In the genomic region with DNA sequence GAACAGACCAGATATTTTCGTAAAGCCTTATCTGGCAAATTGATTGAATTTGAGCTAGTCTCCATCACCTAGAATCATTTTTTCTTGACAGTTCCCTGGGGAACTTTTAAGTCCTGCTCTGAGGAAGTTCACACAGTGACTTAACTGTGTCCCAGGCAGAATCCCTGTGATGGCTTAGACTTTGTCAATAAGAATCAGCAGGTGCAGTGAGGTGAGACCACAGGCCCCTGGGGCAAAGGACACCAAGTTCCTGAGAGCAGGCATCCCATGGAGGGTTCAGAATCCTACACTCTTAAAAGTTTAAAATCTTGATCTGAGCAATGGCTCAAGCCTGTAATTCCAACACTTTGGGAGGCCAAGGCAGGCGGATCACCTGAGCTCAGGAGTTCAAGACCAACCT, we compare ENCODE assay signal across 29 cellular contexts.
"Had no signal": no experiment of that assay in that cellular context is flagged by ENCODE, and none has a peak within 500 bp of the region (broad histone marks: within the 10 kb centered on the region; RNA-seq: fewer than 3 reads in every experiment).

No MANE protein-coding gene starts in this region.

- DNase-seq: activated B cell treated with CpG ODN at 0.5 μM for 24 hours; activated CD4-positive, alpha-beta memory T cell treated with anti-CD3 and anti-CD28 coated beads for 36 hours; activated CD4-positive, alpha-beta T cell treated with anti-CD3 and anti-CD28 coated beads for 48 hours; activated CD4-positive, alpha-beta T cell treated with anti-CD3 and anti-CD28 coated beads, Interleukin-2, amount 50 U/mL, for 1 hour; activated CD8-positive, alpha-beta memory T cell treated with anti-CD3 and anti-CD28 coated beads, Interleukin-2, amount 10 ng/mL, durations not matched to agents 7 days and 5 days; activated CD8-positive, alpha-beta memory T cell treated with anti-CD3 and anti-CD28 coated beads, Interleukin-2, amount 50 U/mL, for 4 hours; activated CD8-positive, alpha-beta T cell treated with anti-CD3 and anti-CD28 coated beads, Interleukin-2, amount 10 ng/mL, durations not matched to agents 7 days and 5 days; activated gamma-delta T cell; activated naive CD4-positive, alpha-beta T cell; activated naive CD4-positive, alpha-beta T cell treated with anti-CD3 and anti-CD28 coated beads, Interleukin-2, amount 10 ng/mL, durations not matched to agents 7 days and 5 days; activated naive CD8-positive, alpha-beta T cell treated with anti-CD3 and anti-CD28 coated beads, Interleukin-2, amount 10 ng/mL, durations not matched to agents 7 days and 5 days; activated T-cell treated with anti-CD3 and anti-CD28 coated beads, Interleukin-2, amount 50 U/mL, for 1 hour; activated T-cell treated with anti-CD3 and anti-CD28 coated beads, Interleukin-2, amount 50 U/mL, for 48 hours; central memory CD4-positive, alpha-beta T cell; cerebellar nuclear complex; colonic mucosa; effector memory CD4-positive, alpha-beta T cell; endodermal cell; foreskin fibroblast; head of caudate nucleus; T-helper 17 cell; T1000; WERI-Rb-1 had no signal

- H3K4me1 ChIP-seq: breast epithelium, colonic mucosa had no signal

- H3K27me3 ChIP-seq: ascending aorta, breast epithelium, cardiac muscle cell, colonic mucosa had no signal

- ATAC-seq: activated CD4-positive, CD25-positive, alpha-beta regulatory T cell treated with anti-CD3 and anti-CD28 coated beads, Interleukin-2, amount 50 U/mL, for 24 hours; activated CD8-positive, alpha-beta memory T cell treated with anti-CD3 and anti-CD28 coated beads, Interleukin-2, amount 10 ng/mL, durations not matched to agents 7 days and 5 days; activated CD8-positive, alpha-beta T cell treated with anti-CD3 and anti-CD28 coated beads, Interleukin-2, amount 10 ng/mL, durations not matched to agents 7 days and 5 days; activated naive CD4-positive, alpha-beta T cell treated with anti-CD3 and anti-CD28 coated beads, Interleukin-2, amount 50 U/mL, for 72 hours; esophagus mucosa; T-helper 17 cell had no signal

- H3K36me3 ChIP-seq: ascending aorta, breast epithelium, cardiac muscle cell, colonic mucosa, WERI-Rb-1 had no signal

- H3K27ac ChIP-seq: ascending aorta, breast epithelium, cardiac muscle cell, colonic mucosa, WERI-Rb-1 had no signal

- H3K9me3 ChIP-seq: ascending aorta, breast epithelium, colonic mucosa had no signal

- H3K4me3 ChIP-seq: ascending aorta, breast epithelium, cardiac muscle cell, colonic mucosa had no signal
